Comparison of ENCODE assay signal across 8 cellular contexts in genomic region chr2:57549642-57550102, GRCh38.
A peak's percentile ranks its signal among the peaks of the same experiment; 100 is the strongest.
DNase-seq lines count a peak whose midpoint lies in the region; ATAC-seq, FAIRE-seq and TF ChIP-seq lines count a peak whose summit lies in the region.

No MANE protein-coding gene starts in this region.

- FAIRE-seq in A549 (lab: Jason Lieb, UNC), result no peak
- FAIRE-seq in pancreas (lab: Jason Lieb, UNC), result no peak

- TF ChIP-seq POLR2A in A549 (IDR thresholded peaks at IDR 0.05; ENCODE audit: low read length), result no peak

- H3K4me1 ChIP-seq in A549 (no peaks in the 10 kb centered on the region), foreskin keratinocyte (no peaks in the 10 kb centered on the region), pancreas (no peaks in the 10 kb centered on the region)

- TF ChIP-seq RAD21 in A549 (conservative IDR thresholded peaks at IDR 0.05 in 1 of 2, IDR thresholded peaks at IDR 0.05 in 1 of 2), result peak; percentile 30 to 53; a peak in 3 of 5 replicates

- H3K27me3 ChIP-seq in foreskin keratinocyte (no peaks in the 10 kb centered on the region), pancreas (no peaks in the 10 kb centered on the region)

- no peak for TF ChIP-seq EP300 in A549 (IDR thresholded peaks at IDR 0.05)

- peak; percentile 2 to 41 for DNase-seq in A549 (ENCODE audit: low read depth in 1 of 2, low spot score in 1 of 2)
- peak; percentile 3 for DNase-seq in GM13977 (ENCODE audit: low spot score)
- peak; percentile 5 for DNase-seq in NCI-H460 (ENCODE audit: extremely low read depth, low read depth)
- peak in 1 of 2 donors; percentile 15 for DNase-seq in foreskin keratinocyte
- no peak for DNase-seq in pancreas
- no peak for DNase-seq in putamen (ENCODE audit: low spot score)

- WGBS in A549 (ENCODE audit: missing lambda C conversion rate), result 39% methylated on average over 5 of the region's 5 CpGs
- WGBS in pancreas, 2 donors, result 49 to 52% methylated on average over 5 of the region's 5 CpGs

- no peaks in the 10 kb centered on the region for H3K36me3 ChIP-seq in pancreas

- intact Hi-C loops in pancreas (cut with DNase I), result no loop called here

- H3K4me2 ChIP-seq in A549, result no peak overlapping the region

- no peak overlapping the region for H3K27ac ChIP-seq in A549
- no peak overlapping the region for H3K27ac ChIP-seq in foreskin keratinocyte
- H3K27ac ChIP-seq in pancreas, result no peak overlapping the region

- no peak overlapping the region for H3K4me3 ChIP-seq in A549
- H3K4me3 ChIP-seq in pancreas, result no peak overlapping the region

- ATAC-seq in A549 (peak; percentile 76 to 79; a peak in 5 of 6 replicates), HG02938 (IDR thresholded peaks at IDR 0.05; ENCODE audit: unreplicated experiment) (peak; percentile 67), foreskin keratinocyte (peak; percentile 44), pancreas (no peak), HG02571 (IDR thresholded peaks at IDR 0.05; ENCODE audit: unreplicated experiment) (no peak)

- CTCF ChIA-PET in A549 (lab: Yijun Ruan, JAX), result interaction anchor here (0.6 kb wide), 1 partner anchor 1332 kb away, joined by 4 read pairs; no protein-coding TSS in a partner anchor

- TF ChIP-seq CTCF in A549 (IDR thresholded peaks at IDR 0.05), result peak; percentile 40
- peak; percentile 67 for TF ChIP-seq CTCF in GM13977 (IDR thresholded peaks at IDR 0.05; ENCODE audit: extremely low read depth, insufficient read depth, missing control alignments)
- peak; percentile 61 for TF ChIP-seq CTCF in foreskin keratinocyte (conservative IDR thresholded peaks at IDR 0.05)
- no peak for TF ChIP-seq CTCF in pancreas (IDR thresholded peaks at IDR 0.05)

- H3K9me3 ChIP-seq in A549 (peaks cover 3% of the 10 kb centered on the region; the same call in 1 of the 3 replicates), pancreas (no peaks in the 10 kb centered on the region)

- POLR2A ChIA-PET in A549 (lab: Yijun Ruan, JAX), result no interaction called here

- in situ Hi-C loops in GM13977 (cut with MboI; ENCODE audit: low pct_unique_long_range_greater_than_20kb, low sequenced_read_pairs, unreplicated experiment), result no loop called here

TF ChIP-seq in A549, 52 proteins besides CTCF, POLR2A, EP300 and RAD21:
- TF ChIP-seq KDM1A (IDR thresholded peaks at IDR 0.05; ENCODE audit: low read depth) (no peak), HDAC2 (IDR thresholded peaks at IDR 0.05) (no peak), FOSL2 (IDR thresholded peaks at IDR 0.05) (no peak), FOSL2 (CRISPR knock-in tag; IDR thresholded peaks at IDR 0.05) (no peak)

Comparison
In these comparisons a context has a peak if more than half of its experiments do, and no peak if none do; other contexts are left out.
1. ATAC-seq: peak in A549 (2 of 2), HG02938 (single experiment) and foreskin keratinocyte (single experiment); none in pancreas (0 of 4) and HG02571 (single experiment).
2. DNase-seq: peak in A549 (2 of 2), GM13977 (single experiment) and NCI-H460 (single experiment); none in pancreas (0 of 6) and putamen (single experiment).
3. CTCF ChIP-seq: peak in A549 (single experiment), GM13977 (single experiment) and foreskin keratinocyte (single experiment); none in pancreas (0 of 4).